In genomic region chr2:151657667-151658076, GRCh38 we compare ENCODE assay signal across 26 cellular contexts.
"Had no signal": no experiment of that assay in that cellular context is flagged by ENCODE, and none has a peak within 500 bp of the region (broad histone marks: within the 10 kb centered on the region; RNA-seq: fewer than 3 reads in every experiment).

No MANE protein-coding gene starts in this region.

- DNase-seq: activated CD4-positive, alpha-beta T cell treated with anti-CD3 and anti-CD28 coated beads, Interleukin-2, amount 50 U/mL, for 1 hour; activated CD4-positive, CD25-positive, alpha-beta regulatory T cell treated with anti-CD3 and anti-CD28 coated beads, Interleukin-2, amount 50 U/mL, for 72 hours; activated CD8-positive, alpha-beta memory T cell treated with anti-CD3 and anti-CD28 coated beads for 24 hours; activated CD8-positive, alpha-beta memory T cell treated with anti-CD3 and anti-CD28 coated beads, Interleukin-2, amount 50 U/mL, for 4 hours; activated T-cell treated with anti-CD3 and anti-CD28 coated beads, Interleukin-2, amount 50 U/mL, for 24 hours; effector CD4-positive, alpha-beta T cell; foreskin melanocyte; glutamatergic neuron; immature natural killer cell; left ventricle myocardium inferior; natural killer cell; stimulated activated CD4-positive, alpha-beta T cell treated with anti-CD3 and anti-CD28 coated beads, Interleukin-12 subunit alpha, Interleukin-12 subunit beta, amount 100 ng/mL, for 4 hours; stimulated activated CD4-positive, alpha-beta T cell treated with anti-CD3 and anti-CD28 coated beads, Interleukin-1b, Interleukin-23, amount 100 ng/mL, for 48 hours; T-cell; tibial artery; WERI-Rb-1 had no signal

- H3K4me1 ChIP-seq: ascending aorta, left ventricle myocardium inferior, right atrium auricular region, tibial artery had no signal

- H3K27ac ChIP-seq: ascending aorta, hepatocyte, left ventricle myocardium inferior, right atrium auricular region, tibial artery, WERI-Rb-1 had no signal

- H3K4me3 ChIP-seq: ascending aorta, hepatocyte, left ventricle myocardium inferior, right atrium auricular region, tibial artery had no signal

- H3K9me3 Mint-ChIP-seq: activated T-cell treated with anti-CD3 and anti-CD28 coated beads, Interleukin-2, amount 50 U/mL, for 24 hours; activated T-helper 17 cell treated with anti-CD3 and anti-CD28 coated beads, Interleukin-2, amount 50 U/mL, for 72 hours; dendritic cell treated with granulocyte-macrophage colony-stimulating factor and Interleukin-4, amounts not matched to agents 40 ng/mL and 50 ng/mL, for 4 days; immature natural killer cell; natural killer cell; stimulated activated naive CD8-positive, alpha-beta T cell treated with anti-CD3 and anti-CD28 coated beads, Interleukin-15, Interleukin-2, amounts not matched to agents 100 ng/mL and 50 ng/mL, for 24 hours; T-cell; T-helper 2 cell treated with Interferon-gamma antibody and Interleukin-4, amounts not matched to agents 5 μg/mL and 100 μg/mL, for 36 hours had no signal

- H3K27me3 ChIP-seq: ascending aorta, hepatocyte, right atrium auricular region, tibial artery had no signal

- H3K4me1 Mint-ChIP-seq: activated T-helper 17 cell treated with anti-CD3 and anti-CD28 coated beads, Interleukin-2, amount 50 U/mL, for 72 hours; mesothelial cell of epicardium had no signal

- H3K79me2 ChIP-seq: hepatocyte had no signal

- H3K27ac Mint-ChIP-seq: activated naive CD4-positive, alpha-beta T cell treated with anti-CD3 and anti-CD28 coated beads, Interleukin-2, amount 50 U/mL, for 72 hours; activated T-cell treated with anti-CD3 and anti-CD28 coated beads, Interleukin-2, amount 50 U/mL, for 24 hours; activated T-helper 17 cell treated with anti-CD3 and anti-CD28 coated beads, Interleukin-2, amount 50 U/mL, for 72 hours; dendritic cell treated with granulocyte-macrophage colony-stimulating factor and Interleukin-4, amounts not matched to agents 40 ng/mL and 50 ng/mL, for 4 days; immature natural killer cell; mesothelial cell of epicardium; natural killer cell; progenitor cell of endocrine pancreas; stimulated activated naive CD8-positive, alpha-beta T cell treated with anti-CD3 and anti-CD28 coated beads, Interleukin-15, Interleukin-2, amounts not matched to agents 100 ng/mL and 50 ng/mL, for 24 hours; T-cell; T-helper 2 cell treated with Interferon-gamma antibody and Interleukin-4, amounts not matched to agents 5 μg/mL and 100 μg/mL, for 36 hours had no signal

- ATAC-seq: activated naive CD4-positive, alpha-beta T cell treated with anti-CD3 and anti-CD28 coated beads, Interleukin-2, amount 50 U/mL, for 72 hours; activated T-helper 17 cell treated with anti-CD3 and anti-CD28 coated beads, Interleukin-2, amount 50 U/mL, for 72 hours; natural killer cell; T-cell had no signal

- H2AFZ ChIP-seq: hepatocyte had no signal

- H3K27me3 Mint-ChIP-seq: activated T-cell treated with anti-CD3 and anti-CD28 coated beads, Interleukin-2, amount 50 U/mL, for 24 hours; dendritic cell treated with granulocyte-macrophage colony-stimulating factor and Interleukin-4, amounts not matched to agents 40 ng/mL and 50 ng/mL, for 4 days; progenitor cell of endocrine pancreas; stimulated activated naive CD8-positive, alpha-beta T cell treated with anti-CD3 and anti-CD28 coated beads, Interleukin-15, Interleukin-2, amounts not matched to agents 100 ng/mL and 50 ng/mL, for 24 hours had no signal

- H3K4me2 ChIP-seq: hepatocyte had no signal

- H3K9me3 ChIP-seq: ascending aorta, left ventricle myocardium inferior, right atrium auricular region, tibial artery had no signal

- H3K36me3 ChIP-seq: ascending aorta, left ventricle myocardium inferior, tibial artery, WERI-Rb-1 had no signal

- H3K36me3 Mint-ChIP-seq: mesothelial cell of epicardium had no signal

- H3K4me3 Mint-ChIP-seq: activated T-cell treated with anti-CD3 and anti-CD28 coated beads, Interleukin-2, amount 50 U/mL, for 24 hours; activated T-helper 17 cell treated with anti-CD3 and anti-CD28 coated beads, Interleukin-2, amount 50 U/mL, for 72 hours; dendritic cell treated with granulocyte-macrophage colony-stimulating factor and Interleukin-4, amounts not matched to agents 40 ng/mL and 50 ng/mL, for 4 days; immature natural killer cell; mesothelial cell of epicardium; natural killer cell; stimulated activated naive CD8-positive, alpha-beta T cell treated with anti-CD3 and anti-CD28 coated beads, Interleukin-15, Interleukin-2, amounts not matched to agents 100 ng/mL and 50 ng/mL, for 24 hours; T-cell; T-helper 2 cell treated with Interferon-gamma antibody and Interleukin-4, amounts not matched to agents 5 μg/mL and 100 μg/mL, for 36 hours had no signal
